Comparison of ENCODE assay signal across 11 cellular contexts in the genomic region with DNA sequence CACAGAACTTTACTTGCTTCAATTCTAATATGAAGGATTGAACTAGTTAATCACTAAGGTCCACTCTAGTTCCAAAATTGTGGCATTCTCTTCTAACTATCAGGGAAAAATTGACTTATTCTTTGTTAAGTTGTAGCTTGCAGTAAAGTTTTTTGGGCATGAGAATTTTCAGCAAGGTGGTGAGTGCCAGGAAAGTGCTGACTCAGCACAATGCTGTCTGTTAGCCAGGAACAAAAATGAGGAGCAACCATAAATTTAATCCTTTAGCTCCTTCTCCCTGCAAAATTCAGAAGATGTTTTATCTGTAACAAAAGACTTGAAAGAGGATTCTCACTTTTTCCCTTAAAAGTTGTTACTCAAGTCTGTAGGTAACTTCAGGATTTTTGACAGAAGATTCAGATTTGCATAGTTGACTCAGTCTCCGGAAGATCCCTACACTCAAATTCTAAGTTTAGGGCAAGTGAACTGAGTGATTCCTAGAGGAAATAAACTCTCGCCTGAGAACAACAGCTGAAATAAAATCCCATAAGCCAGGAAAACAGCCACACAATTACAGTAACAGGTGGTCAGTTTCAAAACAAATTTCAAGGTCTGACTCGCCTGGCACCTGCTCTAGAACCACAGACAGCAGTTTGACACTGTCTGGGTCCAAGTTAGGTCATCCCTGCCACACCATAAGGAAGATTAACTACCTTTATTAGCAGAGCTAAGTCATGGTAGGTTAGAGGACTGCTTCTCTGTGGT. TPM values are rescaled to one million over a fixed set of nuclear protein-coding genes. Genes with fewer than 3 reads are reported as not detected.
DNase-seq lines count a peak whose midpoint lies in the region; ATAC-seq, FAIRE-seq and TF ChIP-seq lines count a peak whose summit lies in the region.
"Had no signal": no experiment of that assay in that cellular context is flagged by ENCODE, and none has a peak within 500 bp of the region (broad histone marks: within the 10 kb centered on the region; RNA-seq: fewer than 3 reads in every experiment).

No MANE protein-coding gene starts in this region.

- intact Hi-C loops in K562 (cut with micrococcal nuclease): no loop called here

- peak; percentile 91 for FAIRE-seq in GM12891 (lab: Jason Lieb, UNC)
- FAIRE-seq in K562 (lab: Jason Lieb, UNC): no peak
- FAIRE-seq: TTC549 had no signal

- H3K79me2 ChIP-seq in K562 (ENCODE audit: control insufficient read depth, insufficient read depth, low read length): no peaks in the 10 kb centered on the region

- TF ChIP-seq EP300 in K562 (IDR thresholded peaks at IDR 0.05; ENCODE audit: low read length) (no peak), tibial nerve (IDR thresholded peaks at IDR 0.05) (no peak)

- H4K20me1 ChIP-seq in K562 (replicated peaks; ENCODE audit: control insufficient read depth, insufficient read depth, low read length): no peaks in the 10 kb centered on the region; the same call in 1 of the 2 replicates

- peaks cover 7 to 30% of the 10 kb centered on the region in 2 experiments for H3K27me3 ChIP-seq in K562 (ENCODE audit: control insufficient read depth in 2 of 2, insufficient read depth in 2 of 2, low read length in 2 of 2)
- H3K27me3 ChIP-seq in tibial nerve: no peaks in the 10 kb centered on the region

- H2AFZ ChIP-seq in K562 (ENCODE audit: low read depth, low read length): no peak overlapping the region

- no peaks in the 10 kb centered on the region for H3K4me1 ChIP-seq in K562 (replicated peaks in 1 of 2; ENCODE audit: control insufficient read depth in 2 of 2, insufficient read depth in 2 of 2, low read length in 2 of 2)
- H3K4me1 ChIP-seq in tibial nerve: peaks cover 0 to 1% (median 0%) of the 10 kb centered on the region in 4 donors

- H3K36me3 ChIP-seq in K562 (ENCODE audit: control insufficient read depth, insufficient read depth, low read length) (no peaks in the 10 kb centered on the region), tibial nerve (no peaks in the 10 kb centered on the region)

- ATAC-seq in GM19351 (IDR thresholded peaks at IDR 0.05; ENCODE audit: unreplicated experiment) (peak; percentile 64), HG03280 (IDR thresholded peaks at IDR 0.05; ENCODE audit: unreplicated experiment) (peak; percentile 67), K562 (no peak), GM21528 (IDR thresholded peaks at IDR 0.05; ENCODE audit: low FRiP score, unreplicated experiment) (no peak)

- H3K27ac ChIP-seq in K562 (ENCODE audit: extremely low read depth, low read depth, low read length) (no peak overlapping the region), tibial nerve (no peak overlapping the region)

- no peak for DNase-seq in GM12891 (ENCODE audit: insufficient read length, low spot score)
- no peak for DNase-seq in K562 (ENCODE audit: extremely low read depth in 1 of 4, low spot score in 3 of 4)
- no peak for DNase-seq in epidermal melanocyte (ENCODE audit: insufficient read length, low spot score)
- no peak for DNase-seq in tibial nerve (ENCODE audit: low spot score in 2 of 2)
- DNase-seq in KBM-7: no peak
- DNase-seq: caudate nucleus; stimulated activated CD4-positive, alpha-beta T cell treated with anti-CD3 and anti-CD28 coated beads, Interleukin-12 subunit alpha, Interleukin-12 subunit beta, amount 100 ng/mL, for 4 hours had no signal

- no peak for TF ChIP-seq CTCF in K562 (IDR thresholded peaks at IDR 0.05 in 2 of 3, conservative IDR thresholded peaks at IDR 0.05 in 1 of 3; ENCODE audit: insufficient read depth in 2 of 3, low read depth in 1 of 3, low read length in 3 of 3)
- no peak for TF ChIP-seq CTCF in tibial nerve (IDR thresholded peaks at IDR 0.05)

- no peak for TF ChIP-seq RAD21 in K562 (CRISPR knock-in tag; conservative IDR thresholded peaks at IDR 0.05 in 1 of 2, IDR thresholded peaks at IDR 0.05 in 1 of 2)

- in situ Hi-C loops in K562 (cut with MboI) (no loop called here), KBM-7 (cut with MboI; ENCODE audit: low pct_unique_long_range_greater_than_20kb, low sequenced_read_pairs) (no loop called here)

- H3K4me3 ChIP-seq in K562 (no peak overlapping the region), tibial nerve (no peak overlapping the region)

- BruUV-seq in K562 (replicated peaks; lab: Mats Ljungman, UMichigan): no TSS peak

- TF ChIP-seq POLR2A in GM12891 (IDR thresholded peaks at IDR 0.05; ENCODE audit: low read depth, low read length) (no peak), K562 (conservative IDR thresholded peaks at IDR 0.05) (no peak), tibial nerve (IDR thresholded peaks at IDR 0.05) (no peak)

- CTCF ChIA-PET in K562 (lab: Yijun Ruan, JAX; ENCODE audit: low intra/inter-chr PET ratio): no interaction called here

- H3K4me2 ChIP-seq in K562 (ENCODE audit: insufficient read depth, low read length): no peak overlapping the region

- WGBS in K562 (ENCODE audit: insufficient coverage, low coverage, missing lambda C conversion rate): 19% methylated on average over 3 of the region's 3 CpGs
- WGBS in tibial nerve, 2 donors: 83 to 86% methylated on average over 3 of the region's 3 CpGs

- H3K9ac ChIP-seq in K562 (ENCODE audit: insufficient read depth in 1 of 2, low read depth in 2 of 2, low read length in 2 of 2): no peak overlapping the region

- H3K9me1 ChIP-seq in K562 (ENCODE audit: control insufficient read depth, insufficient read depth, low read length): no peaks in the 10 kb centered on the region

- no peaks in the 10 kb centered on the region for H3K9me3 ChIP-seq in K562 (replicated peaks; ENCODE audit: control insufficient read depth, insufficient read depth, low read depth, low read length)
- H3K9me3 ChIP-seq in tibial nerve: no peaks in the 10 kb centered on the region

- POLR2A ChIA-PET in K562 (lab: Yijun Ruan, JAX): interaction anchor here (1.1 kb wide), 1 partner anchor 9 kb away, joined by 3 read pairs; no protein-coding TSS in a partner anchor

TF ChIP-seq in GM12891, 5 proteins besides CTCF, POLR2A, EP300 and RAD21:
- TF ChIP-seq SPI1 (IDR thresholded peaks at IDR 0.05; ENCODE audit: low read depth, low read length): no peak
- TF ChIP-seq POLR2AphosphoS5 (IDR thresholded peaks at IDR 0.05; ENCODE audit: low read depth, low read length): no peak
- TF ChIP-seq PAX5 (IDR thresholded peaks at IDR 0.05; ENCODE audit: insufficient read depth, low read length, severe bottlenecking): no peak
- TF ChIP-seq TAF1 (IDR thresholded peaks at IDR 0.05; ENCODE audit: low read depth, low read length): no peak
- TF ChIP-seq POU2F2 (IDR thresholded peaks at IDR 0.05; ENCODE audit: low read depth, low read length): no peak

TF ChIP-seq in K562, 482 proteins besides CTCF, POLR2A, EP300 and RAD21:
- no peak for TF ChIP-seq NRF1 (conservative IDR thresholded peaks at IDR 0.05 in 1 of 2, IDR thresholded peaks at IDR 0.05 in 1 of 2)
- TF ChIP-seq MAFG (tag; conservative IDR thresholded peaks at IDR 0.05): peak; percentile 98
- TF ChIP-seq MAFK (IDR thresholded peaks at IDR 0.05; ENCODE audit: low read length): peak; percentile 100
- TF ChIP-seq NFE2 (IDR thresholded peaks at IDR 0.05; ENCODE audit: low read depth): no peak
- peak; percentile 98 for TF ChIP-seq C11orf30 (IDR thresholded peaks at IDR 0.05; ENCODE audit: low read depth)
- no peak for TF ChIP-seq PTRF (tag; IDR thresholded peaks at IDR 0.05)
- TF ChIP-seq MYNN (IDR thresholded peaks at IDR 0.05): no peak
- TF ChIP-seq MYNN (CRISPR knock-in tag; IDR thresholded peaks at IDR 0.05): no peak
- peak; percentile 99 for TF ChIP-seq ZNF316 (IDR thresholded peaks at IDR 0.05)
- no peak for TF ChIP-seq CCAR2 (IDR thresholded peaks at IDR 0.05; ENCODE audit: low read depth, low read length)
- TF ChIP-seq MAFF (IDR thresholded peaks at IDR 0.05; ENCODE audit: low read length): peak; percentile 100
- TF ChIP-seq ARID1B (IDR thresholded peaks at IDR 0.05): no peak

RNA-seq across cellular contexts. Expression of gene DARS1, which starts 20.2 kb away (rescaled TPM):
- 99.1 TPM for polyA plus RNA-seq in GM12891 (2012; ENCODE audit: low read depth, missing spikeins)
- total RNA-seq in K562 (2011; cell fraction: chromatin; rRNA removed; ENCODE audit: low replicate concordance): 52.8 and 147 TPM in 2 replicates
- total RNA-seq in K562 (2011; cell fraction: nucleolus; rRNA removed): 22.5 and 30.5 TPM in 2 replicates
- total RNA-seq in K562 (2011; cell fraction: nucleoplasm; rRNA removed): 54.0 and 61.3 TPM in 2 replicates
- total RNA-seq in K562 (2014; rRNA removed) (74.3 and 93.2 TPM in 2 replicates), K562 (2014; rRNA removed; fragmentation: Illumina TruSeq; extraction: Trizol) (150 and 171 TPM in 2 replicates), K562 (2015; rRNA removed; fragmentation: Illumina TruSeq; extraction: Trizol) (106 and 116 TPM in 2 replicates), K562 (2021) (92.7 and 95.3 TPM in 2 replicates), tibial nerve (10 to 100 TPM; 43.7 to 56.7 (median 50.3) TPM)
- polyA plus RNA-seq in K562 (2011; rRNA removed) (230 and 239 TPM in 2 replicates), K562 (2014; fragmentation: Illumina TruSeq; extraction: Trizol) (141 and 167 TPM in 2 replicates), K562 (2014; fragmentation: Nextera tagmentation; extraction: Ambion mirVana) (10 to 100 TPM; 91.5 to 95.0 TPM), K562 (2014; rRNA removed) (89.7 and 98.0 TPM in 2 replicates)
- 43.0 and 108 TPM in 2 replicates for polyA plus RNA-seq in K562 (2011; cell fraction: cytosol; rRNA removed)
- polyA plus RNA-seq in K562 (2011; cell fraction: nucleus; rRNA removed): 39.8 and 79.6 TPM in 2 replicates
- 91.7 and 100 TPM in 2 replicates for polyA plus RNA-seq in K562 (2012)
- 346 and 409 TPM in 2 replicates for polyA minus RNA-seq in K562 (2011; rRNA and poly(A)+ RNA removed)
- polyA minus RNA-seq in K562 (2011; cell fraction: cytosol; rRNA and poly(A)+ RNA removed): 60.3 and 90.3 TPM in 2 replicates
- polyA minus RNA-seq in K562 (2011; cell fraction: nucleus; rRNA and poly(A)+ RNA removed): 34.6 and 73.8 TPM in 2 replicates

Comparison
In these comparisons a context has a peak if more than half of its experiments do, and no peak if none do; other contexts are left out.
1. ATAC-seq: peak in GM19351 (single experiment) and HG03280 (single experiment); none in K562 (single experiment) and GM21528 (single experiment).